Comparison of ENCODE assay signal across 7 cellular contexts in genomic region chr10:46002189-46002687, GRCh38. TPM values are rescaled to one million over a fixed set of nuclear protein-coding genes. Genes with fewer than 3 reads are reported as not detected.
"Had no signal": no experiment of that assay in that cellular context is flagged by ENCODE, and none has a peak within 500 bp of the region (broad histone marks: within the 10 kb centered on the region; RNA-seq: fewer than 3 reads in every experiment).

No MANE protein-coding gene starts in this region.

RNA-seq across cellular contexts. Expression of gene MSMB, which starts 43.8 kb away (rescaled TPM):
- total RNA-seq: HT1080, NCI-H460, PC-9, Peyer's patch, Right ventricle myocardium inferior, RPMI7951, SJCRH30 had no signal
